In the genomic region with DNA sequence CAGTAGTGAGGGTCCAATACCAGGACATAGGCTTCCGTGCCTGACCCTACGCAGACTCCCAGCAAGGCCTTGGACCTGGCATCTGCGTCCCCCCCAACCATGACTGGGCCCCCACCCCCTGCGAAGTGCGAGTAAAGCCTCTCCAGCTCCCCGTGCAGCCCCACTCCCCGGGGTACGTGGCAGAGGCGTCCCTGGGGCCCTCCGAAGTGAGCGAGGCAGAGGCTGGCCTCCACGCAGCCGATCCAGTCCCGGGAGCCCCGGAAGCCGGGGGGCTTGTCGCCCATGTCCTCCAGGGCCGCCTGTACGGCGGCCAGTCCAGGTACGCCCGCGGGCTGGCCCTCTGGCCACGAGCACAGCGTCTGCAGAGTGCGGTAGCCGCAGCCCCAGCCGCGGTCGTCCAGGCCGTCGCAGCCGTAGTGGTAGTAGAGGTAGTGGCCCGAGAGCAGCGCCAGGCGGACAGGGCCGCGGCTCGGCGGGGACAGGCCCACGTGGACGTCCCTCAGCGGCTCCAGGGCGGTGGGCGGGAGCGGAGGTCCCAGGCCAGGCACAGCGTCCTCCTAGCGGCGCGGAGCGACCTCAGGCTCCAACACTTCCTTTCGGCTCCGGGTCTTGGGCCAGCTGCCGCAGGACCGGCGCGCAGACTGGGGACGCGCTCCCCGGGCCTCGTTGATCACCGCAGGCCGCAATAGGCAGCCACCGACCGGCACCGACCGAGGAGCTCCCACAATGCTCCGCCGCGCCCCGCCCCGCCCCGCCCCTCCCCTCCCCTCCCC, we compare ENCODE assay signal across 8 cellular contexts. TPM values are rescaled to one million over a fixed set of nuclear protein-coding genes. Genes with fewer than 3 reads are reported as not detected.
DNase-seq lines count a peak whose midpoint lies in the region; ATAC-seq, FAIRE-seq and TF ChIP-seq lines count a peak whose summit lies in the region.

A gene (minus strand): TSS at position 728 of the 773 bp plus-strand sequence. CDS start 444 bp downstream, at position 284.

- FAIRE-seq in K562 (lab: Jason Lieb, UNC) = no peak

- H3K4me1 ChIP-seq in IMR-90 (ENCODE audit: control insufficient read depth, insufficient read depth, low read length) (peaks cover 16% of the 10 kb centered on the region), K562 (replicated peaks in 1 of 2; ENCODE audit: control insufficient read depth in 2 of 2, insufficient read depth in 2 of 2, low read length in 2 of 2) (peaks cover 29 to 83% of the 10 kb centered on the region in 2 experiments), left lung (peaks cover 25 to 44% of the 10 kb centered on the region in 2 donors), testis (peaks cover 15% of the 10 kb centered on the region)

- H2BK120ac ChIP-seq in IMR-90 (ENCODE audit: low read depth, low read length) = peak within 1 kb of the TSS; percentile 89

- H2AK5ac ChIP-seq in IMR-90 (ENCODE audit: low read depth, low read length) = peak within 1 kb of the TSS; percentile 91

- WGBS in IMR-90 (ENCODE audit: extremely low coverage in 2 of 2, insufficient read length in 1 of 2), 2 experiments = 1% methylated on average over 18 of the region's 73 CpGs; no CpG with 5 or more reads in 1 of the 2 experiments
- WGBS in K562 (ENCODE audit: insufficient coverage, low coverage, missing lambda C conversion rate) = under 1% methylated on average over 60 of the region's 73 CpGs
- WGBS in testis, 2 donors = 4 to 60% methylated on average over 1 to 41 of the region's 73 CpGs

- H3K79me2 ChIP-seq in K562 (ENCODE audit: control insufficient read depth, insufficient read depth, low read length) = peaks cover 44% of the 10 kb centered on the region

- TF ChIP-seq POLR2A in IMR-90 (IDR thresholded peaks at IDR 0.05; ENCODE audit: low read depth, low read length) (peak; percentile 46; the same call in 1 of the 2 replicates), K562 (conservative IDR thresholded peaks at IDR 0.05) (peak; percentile 84), testis (IDR thresholded peaks at IDR 0.05) (no peak)

- peak within 1 kb of the TSS; percentile 70; the same call in 1 of the 2 replicates for H3K18ac ChIP-seq in IMR-90 (ENCODE audit: low read depth, low read length)

- dilution Hi-C loops in IMR-90 (cut with HindIII; ENCODE audit: low sequenced_read_pairs, unreplicated experiment) = no loop called here

- peak within 1 kb of the TSS; percentile 85 for H4K91ac ChIP-seq in IMR-90 (ENCODE audit: insufficient read depth, low read depth, low read length)

- BruUV-seq in IMR-90 (replicated peaks; lab: Mats Ljungman, UMichigan) = no TSS peak
- BruUV-seq in K562 (replicated peaks; lab: Mats Ljungman, UMichigan) = no TSS peak

- peak within 1 kb of the TSS; percentile 76; the same call in 1 of the 2 replicates for H3K23ac ChIP-seq in IMR-90 (ENCODE audit: low read depth, low read length)

- peak within 1 kb of the TSS; percentile 46; the same call in 1 of the 2 replicates for H3K56ac ChIP-seq in IMR-90 (ENCODE audit: extremely low read depth, insufficient read depth, low read length)

- H3K4me2 ChIP-seq in IMR-90 (ENCODE audit: low read depth, low read length) = peak within 1 kb of the TSS; percentile 93
- peak within 1 kb of the TSS; percentile 87 for H3K4me2 ChIP-seq in K562 (ENCODE audit: insufficient read depth, low read length)

- TF ChIP-seq CTCF in IMR-90 (conservative IDR thresholded peaks at IDR 0.05; ENCODE audit: low read depth, low read length) (no peak; the same call in 1 of the 2 replicates), K562 (IDR thresholded peaks at IDR 0.05 in 2 of 3, conservative IDR thresholded peaks at IDR 0.05 in 1 of 3; ENCODE audit: insufficient read depth in 2 of 3, low read depth in 1 of 3, low read length in 3 of 3) (0 out of 6 replicates have a peak, but pooled peaks of 1 of the 3 experiments have one; percentile 2), left lung (IDR thresholded peaks at IDR 0.05) (no peak), testis (IDR thresholded peaks at IDR 0.05) (no peak)

- H3K9me3 ChIP-seq in IMR-90 (ENCODE audit: control insufficient read depth, insufficient read depth, low read length) = no peaks in the 10 kb centered on the region
- H3K9me3 ChIP-seq in K562 (replicated peaks; ENCODE audit: control insufficient read depth, insufficient read depth, low read depth, low read length) = no peaks in the 10 kb centered on the region
- H3K9me3 ChIP-seq in left lung = no peaks in the 10 kb centered on the region
- no peaks in the 10 kb centered on the region for H3K9me3 ChIP-seq in testis

- no peak for TF ChIP-seq RAD21 in IMR-90 (IDR thresholded peaks at IDR 0.05; ENCODE audit: low read length)
- no peak for TF ChIP-seq RAD21 in K562 (CRISPR knock-in tag; conservative IDR thresholded peaks at IDR 0.05 in 1 of 2, IDR thresholded peaks at IDR 0.05 in 1 of 2)

- H4K5ac ChIP-seq in IMR-90 (ENCODE audit: low read depth, low read length) = peak within 1 kb of the TSS; percentile 99

- in situ Hi-C loops in IMR-90 (cut with MboI; ENCODE audit: low sequenced_read_pairs) = no loop called here
- in situ Hi-C loops in K562 (cut with MboI) = no loop called here

- intact Hi-C loops in IMR-90 (cut with micrococcal nuclease) = no loop called here
- intact Hi-C loops in K562 (cut with micrococcal nuclease) = no loop called here
- intact Hi-C loops in left lung (cut with DNase I) = no loop called here
- intact Hi-C loops in testis (cut with DNase I; ENCODE audit: low total_unique reads) = no loop called here

- peak within 1 kb of the TSS; percentile 42; the same call in 1 of the 3 replicates for H2BK15ac ChIP-seq in IMR-90 (ENCODE audit: low read depth, low read length)

- TF ChIP-seq EP300 in K562 (IDR thresholded peaks at IDR 0.05; ENCODE audit: low read length) = no peak

- H2BK20ac ChIP-seq in IMR-90 (ENCODE audit: low read depth, low read length) = no peak within 1 kb of the TSS

- POLR2A ChIA-PET in IMR-90 (lab: Charles Lee; ENCODE audit: unreplicated experiment) (interaction anchor here (0.8 to 1.4 kb wide), 3 partner anchors 14 to 184 kb away, joined by 3 to 15 read pairs (median 4); a partner anchor contains a TSS), K562 (lab: Yijun Ruan, JAX) (interaction anchor here (0.5 to 6.3 kb wide), 16 partner anchors 9 to 1474 kb away, joined by 3 to 144 read pairs (median 4); a partner anchor contains a TSS)

- H3K9me1 ChIP-seq in IMR-90 (ENCODE audit: insufficient read depth, low read length) (peaks cover 3% of the 10 kb centered on the region; the same call in 1 of the 2 replicates), K562 (ENCODE audit: control insufficient read depth, insufficient read depth, low read length) (peaks cover 5% of the 10 kb centered on the region)

- ATAC-seq in GM21381 (IDR thresholded peaks at IDR 0.05; ENCODE audit: unreplicated experiment) = peak; percentile 35
- peak; percentile 50 for ATAC-seq in IMR-90 (ENCODE audit: low read depth)
- ATAC-seq in K562 = peak; percentile 70
- peak; percentile 58 for ATAC-seq in left lung

- peak within 1 kb of the TSS; percentile 90 for H3K14ac ChIP-seq in IMR-90 (replicated peaks; ENCODE audit: low read depth, low read length)

- H3K36me3 ChIP-seq in IMR-90 (ENCODE audit: control insufficient read depth, insufficient read depth, low read length) = peaks cover 45% of the 10 kb centered on the region
- H3K36me3 ChIP-seq in K562 (ENCODE audit: control insufficient read depth, insufficient read depth, low read length) = peaks cover 48% of the 10 kb centered on the region
- H3K36me3 ChIP-seq in left lung = peaks cover 4 to 46% of the 10 kb centered on the region in 2 donors
- H3K36me3 ChIP-seq in testis (ENCODE audit: low read depth, missing control alignments) = no peaks in the 10 kb centered on the region

- H3K9ac ChIP-seq in IMR-90 (ENCODE audit: low read depth, low read length) (peak within 1 kb of the TSS; percentile 89), K562 (ENCODE audit: insufficient read depth in 1 of 2, low read depth in 2 of 2, low read length in 2 of 2) (peak within 1 kb of the TSS; percentile 86 to 100)

- H3K27me3 ChIP-seq in IMR-90 (ENCODE audit: control insufficient read depth, insufficient read depth, low read length) (no peaks in the 10 kb centered on the region; the same call in 1 of the 2 replicates), K562 (ENCODE audit: control insufficient read depth in 2 of 2, insufficient read depth in 2 of 2, low read length in 2 of 2) (no peaks in the 10 kb centered on the region), left lung (peaks cover 0 to 42% of the 10 kb centered on the region in 2 donors), testis (no peaks in the 10 kb centered on the region)

- H4K8ac ChIP-seq in IMR-90 (ENCODE audit: low read depth in 2 of 2, low read length in 2 of 2) = peak within 1 kb of the TSS; percentile 94 to 99

- H3K27ac ChIP-seq in IMR-90 (ENCODE audit: insufficient read depth, low read length) (peak within 1 kb of the TSS; percentile 91), K562 (ENCODE audit: extremely low read depth, low read depth, low read length) (peak within 1 kb of the TSS; percentile 89), left lung (peak within 1 kb of the TSS; percentile 88 to 92), testis (peak within 1 kb of the TSS; percentile 84)

- DNase-seq in DMS53 treated with DMSO at 0.1 percent for 48 hours (lab: John Stamatoyannopoulos, UW; ENCODE audit: unreplicated experiment) = peak; percentile 65
- DNase-seq in IMR-90 = no peak
- DNase-seq in K562 (ENCODE audit: extremely low read depth in 1 of 4, low spot score in 3 of 4) = peak in 3 of 4 experiments; percentile 51 to 80 (median 66)
- DNase-seq in left lung = no peak
- DNase-seq in testis = no peak
- DNase-seq in EL = no peak
- no peak for DNase-seq in NCI-H2196 treated with DMSO at 0.1 percent for 48 hours (lab: John Stamatoyannopoulos, UW; ENCODE audit: unreplicated experiment)

- H4K20me1 ChIP-seq in IMR-90 (ENCODE audit: insufficient read depth, low read length) (peaks cover 15% of the 10 kb centered on the region; the same call in 1 of the 2 replicates), K562 (replicated peaks; ENCODE audit: control insufficient read depth, insufficient read depth, low read length) (peaks cover 24% of the 10 kb centered on the region)

- H3K4me3 ChIP-seq in IMR-90 (ENCODE audit: insufficient read depth, low read depth, low read length) = peak within 1 kb of the TSS; percentile 83
- H3K4me3 ChIP-seq in K562 = peak within 1 kb of the TSS; percentile 70
- peak within 1 kb of the TSS; percentile 67 to 90 for H3K4me3 ChIP-seq in left lung
- H3K4me3 ChIP-seq in testis = peak within 1 kb of the TSS; percentile 62 to 75

- H3K4ac ChIP-seq in IMR-90 (ENCODE audit: low read depth, low read length) = peak within 1 kb of the TSS; percentile 95

- peak within 1 kb of the TSS; percentile 99 for H2AK9ac ChIP-seq in IMR-90 (replicated peaks; ENCODE audit: low read depth, low read length, poor library complexity)

- H2AFZ ChIP-seq in IMR-90 (replicated peaks; ENCODE audit: low read length, poor library complexity) (peak within 1 kb of the TSS; percentile 87), K562 (ENCODE audit: low read depth, low read length) (peak within 1 kb of the TSS; percentile 83)

- peaks cover 19 to 41% of the 10 kb centered on the region in 2 experiments for H3K79me1 ChIP-seq in IMR-90 (ENCODE audit: low read depth in 1 of 2, low read length in 2 of 2)

- CTCF ChIA-PET in IMR-90 (lab: Yijun Ruan, JAX) = interaction anchor here (0.5 kb wide), 1 partner anchor 305 kb away, joined by 3 read pairs; no protein-coding TSS in a partner anchor
- CTCF ChIA-PET in K562 (lab: Yijun Ruan, JAX; ENCODE audit: low intra/inter-chr PET ratio) = no interaction called here

- H2BK5ac ChIP-seq in IMR-90 (ENCODE audit: low read depth, low read length, poor library complexity, severe bottlenecking) = peak within 1 kb of the TSS; percentile 83

RNA-seq across cellular contexts. Expression of the gene that starts here (rescaled TPM):
- 0.28 and 0.36 TPM in 2 replicates for total RNA-seq in IMR-90 (2012; rRNA removed)
- 1.0 TPM in 2 replicates for polyA plus RNA-seq in IMR-90 (2012; rRNA removed)
- polyA plus RNA-seq in IMR-90 (2012; cell fraction: cytosol; rRNA removed) = 2.0 and 2.5 TPM in 2 replicates
- 0.70 and 3.1 TPM in 2 replicates for polyA plus RNA-seq in IMR-90 (2012; cell fraction: nucleus; rRNA removed; ENCODE audit: low replicate concordance)
- 2.3 and 9.4 TPM in 2 replicates for total RNA-seq in K562 (2011; cell fraction: chromatin; rRNA removed; ENCODE audit: low replicate concordance)
- total RNA-seq in K562 (2011; cell fraction: nucleolus; rRNA removed) = 15.4 and 16.7 TPM in 2 replicates
- 6.6 and 8.9 TPM in 2 replicates for total RNA-seq in K562 (2011; cell fraction: nucleoplasm; rRNA removed)
- total RNA-seq in K562 (2014; rRNA removed) = 18.8 and 20.9 TPM in 2 replicates
- 1.4 and 2.1 TPM in 2 replicates for total RNA-seq in K562 (2014; rRNA removed; fragmentation: Illumina TruSeq; extraction: Trizol)
- total RNA-seq in K562 (2015; rRNA removed; fragmentation: Illumina TruSeq; extraction: Trizol) = 3.5 and 3.7 TPM in 2 replicates
- total RNA-seq in K562 (2021) = 7.8 and 8.5 TPM in 2 replicates
- polyA plus RNA-seq in K562 (2011; rRNA removed) = 1.7 and 2.3 TPM in 2 replicates
- 1.4 and 7.3 TPM in 2 replicates for polyA plus RNA-seq in K562 (2011; cell fraction: cytosol; rRNA removed)
- 2.0 and 9.3 TPM in 2 replicates for polyA plus RNA-seq in K562 (2011; cell fraction: nucleus; rRNA removed)
- polyA plus RNA-seq in K562 (2012) = 4.0 and 6.4 TPM in 2 replicates
- 1.3 and 2.0 TPM in 2 replicates for polyA plus RNA-seq in K562 (2014; fragmentation: Illumina TruSeq; extraction: Trizol)
- polyA plus RNA-seq in K562 (2014; fragmentation: Nextera tagmentation; extraction: Ambion mirVana) = under 1 TPM; 0.50 to 0.53 TPM
- 13.5 and 14.3 TPM in 2 replicates for polyA plus RNA-seq in K562 (2014; rRNA removed)
- 1.4 and 2.4 TPM in 2 replicates for polyA minus RNA-seq in K562 (2011; rRNA and poly(A)+ RNA removed)
- polyA minus RNA-seq in K562 (2011; cell fraction: cytosol; rRNA and poly(A)+ RNA removed) = 3.8 and 6.0 TPM in 2 replicates
- 13.9 and 15.2 TPM in 2 replicates for polyA minus RNA-seq in K562 (2011; cell fraction: nucleus; rRNA and poly(A)+ RNA removed)
- 1 to 10 TPM; 1.8 to 4.4 TPM for total RNA-seq in left lung
- 1 to 10 TPM; 3.0 to 4.2 TPM for total RNA-seq in testis
- polyA plus RNA-seq in testis (ENCODE audit: insufficient read depth, low read depth, low replicate concordance) = 1.3 TPM

Comparison
In these comparisons a context has a peak if more than half of its experiments do, and no peak if none do; other contexts are left out.
1. DNase-seq: peak in DMS53 treated with DMSO at 0.1 percent for 48 hours (single experiment) and K562 (3 of 4); none in IMR-90 (single experiment), left lung (0 of 2), testis (single experiment), EL (single experiment) and NCI-H2196 treated with DMSO at 0.1 percent for 48 hours (single experiment).
2. Peak in every context shown above with its lines, with median percentiles within 50 percentile points of each other: ATAC-seq, H3K27ac ChIP-seq and H3K4me3 ChIP-seq.